ENCODE assay signal across 13 cellular contexts in genomic region chr6:144415835-144416237, GRCh38.
A peak's percentile ranks its signal among the peaks of the same experiment; 100 is the strongest.
DNase-seq lines count a peak whose midpoint lies in the region; ATAC-seq and TF ChIP-seq lines count a peak whose summit lies in the region.
"Had no signal": no experiment of that assay in that cellular context is flagged by ENCODE, and none has a peak within 500 bp of the region (broad histone marks: within the 10 kb centered on the region; RNA-seq: fewer than 3 reads in every experiment).

No MANE protein-coding gene starts in this region.

- intact Hi-C loops in lower lobe of right lung (cut with DNase I) (no loop called here), gastrocnemius medialis (cut with DNase I; ENCODE audit: low total_unique reads) (no loop called here)

- TF ChIP-seq CTCF in VCaP (conservative IDR thresholded peaks at IDR 0.05) (no peak), lower lobe of right lung (IDR thresholded peaks at IDR 0.05) (no peak), gastrocnemius medialis (IDR thresholded peaks at IDR 0.05 in 4 of 5, conservative IDR thresholded peaks at IDR 0.05 in 1 of 5) (no peak)

- ATAC-seq in activated naive CD8-positive, alpha-beta T cell treated with anti-CD3 and anti-CD28 coated beads, Interleukin-2, amount 10 ng/mL, durations not matched to agents 7 days and 5 days (ENCODE audit: low read depth) = no peak
- ATAC-seq in activated naive CD8-positive, alpha-beta T cell treated with anti-CD3 and anti-CD28 coated beads, Interleukin-2, amount 50 U/mL, for 24 hours = no peak
- ATAC-seq in lower lobe of right lung = no peak
- ATAC-seq in gastrocnemius medialis = no peak

- H3K4me3 ChIP-seq in lower lobe of right lung (no peak overlapping the region), gastrocnemius medialis (no peak overlapping the region)

- H3K4me1 ChIP-seq in lower lobe of right lung (peaks cover 33% of the 10 kb centered on the region), gastrocnemius medialis (peaks cover 25 to 32% of the 10 kb centered on the region in 2 donors)

- no peaks in the 10 kb centered on the region for H3K27me3 Mint-ChIP-seq in activated naive CD8-positive, alpha-beta T cell treated with anti-CD3 and anti-CD28 coated beads, Interleukin-2, amount 10 ng/mL, durations not matched to agents 7 days and 5 days
- H3K27me3 Mint-ChIP-seq in activated naive CD8-positive, alpha-beta T cell treated with anti-CD3 and anti-CD28 coated beads, Interleukin-2, amount 50 U/mL, for 24 hours = no peaks in the 10 kb centered on the region

- no peaks in the 10 kb centered on the region for H3K36me3 ChIP-seq in lower lobe of right lung
- no peaks in the 10 kb centered on the region for H3K36me3 ChIP-seq in gastrocnemius medialis

- peaks cover 22% of the 10 kb centered on the region for H3K36me3 Mint-ChIP-seq in activated naive CD8-positive, alpha-beta T cell treated with anti-CD3 and anti-CD28 coated beads, Interleukin-2, amount 10 ng/mL, durations not matched to agents 7 days and 5 days
- H3K36me3 Mint-ChIP-seq in activated naive CD8-positive, alpha-beta T cell treated with anti-CD3 and anti-CD28 coated beads, Interleukin-2, amount 50 U/mL, for 24 hours (ENCODE audit: low read depth) = peaks cover 9% of the 10 kb centered on the region

- DNase-seq in activated naive CD8-positive, alpha-beta T cell treated with anti-CD3 and anti-CD28 coated beads, Interleukin-2, amount 10 ng/mL, durations not matched to agents 7 days and 5 days = no peak
- DNase-seq in activated naive CD8-positive, alpha-beta T cell treated with anti-CD3 and anti-CD28 coated beads, Interleukin-2, amount 50 U/mL, for 24 hours = no peak
- DNase-seq in glomerular visceral epithelial cell (ENCODE audit: extremely low spot score) = peak; percentile 71
- DNase-seq in MV-4-11 (lab: John Stamatoyannopoulos, UW) = no peak
- no peak for DNase-seq in Ammon's horn (ENCODE audit: low spot score)
- no peak for DNase-seq in lower lobe of right lung
- no peak for DNase-seq in gastrocnemius medialis
- DNase-seq: GF-D8; nucleus accumbens; stimulated activated CD4-positive, alpha-beta T cell treated with anti-CD3 and anti-CD28 coated beads, Interleukin-2, amount 100 ng/mL, for 24 hours; stimulated activated naive CD4-positive, alpha-beta T cell treated with Interleukin-2 at 50 U/mL for 16 hours had no signal

- H3K27ac ChIP-seq in VCaP (peak overlapping the region; percentile 87), lower lobe of right lung (no peak overlapping the region), gastrocnemius medialis (no peak overlapping the region)

- H3K9me3 ChIP-seq in lower lobe of right lung = no peaks in the 10 kb centered on the region
- H3K9me3 ChIP-seq in gastrocnemius medialis = no peaks in the 10 kb centered on the region

- no peaks in the 10 kb centered on the region for H3K27me3 ChIP-seq in lower lobe of right lung (ENCODE audit: low read depth)
- no peaks in the 10 kb centered on the region for H3K27me3 ChIP-seq in gastrocnemius medialis

- H3K9me3 Mint-ChIP-seq in activated naive CD8-positive, alpha-beta T cell treated with anti-CD3 and anti-CD28 coated beads, Interleukin-2, amount 10 ng/mL, durations not matched to agents 7 days and 5 days = no peaks in the 10 kb centered on the region
- peaks cover 4% of the 10 kb centered on the region for H3K9me3 Mint-ChIP-seq in activated naive CD8-positive, alpha-beta T cell treated with anti-CD3 and anti-CD28 coated beads, Interleukin-2, amount 50 U/mL, for 24 hours
- H3K9me3 Mint-ChIP-seq: T-helper 1 cell treated with Interleukin-12 subunit alpha and Interleukin-12 subunit beta and Interleukin-4 antibody, amounts not matched to agents 30 μg/mL and 1 μg/mL, for 36 hours had no signal

- no peak overlapping the region for H3K4me3 Mint-ChIP-seq in activated naive CD8-positive, alpha-beta T cell treated with anti-CD3 and anti-CD28 coated beads, Interleukin-2, amount 10 ng/mL, durations not matched to agents 7 days and 5 days
- H3K4me3 Mint-ChIP-seq in activated naive CD8-positive, alpha-beta T cell treated with anti-CD3 and anti-CD28 coated beads, Interleukin-2, amount 50 U/mL, for 24 hours = no peak overlapping the region
- H3K4me3 Mint-ChIP-seq: T-helper 1 cell treated with Interleukin-12 subunit alpha and Interleukin-12 subunit beta and Interleukin-4 antibody, amounts not matched to agents 30 μg/mL and 1 μg/mL, for 36 hours had no signal

- peaks cover 28% of the 10 kb centered on the region for H3K4me1 Mint-ChIP-seq in activated naive CD8-positive, alpha-beta T cell treated with anti-CD3 and anti-CD28 coated beads, Interleukin-2, amount 10 ng/mL, durations not matched to agents 7 days and 5 days
- peaks cover 53% of the 10 kb centered on the region for H3K4me1 Mint-ChIP-seq in activated naive CD8-positive, alpha-beta T cell treated with anti-CD3 and anti-CD28 coated beads, Interleukin-2, amount 50 U/mL, for 24 hours

- peak overlapping the region; percentile 2 for H3K27ac Mint-ChIP-seq in activated naive CD8-positive, alpha-beta T cell treated with anti-CD3 and anti-CD28 coated beads, Interleukin-2, amount 10 ng/mL, durations not matched to agents 7 days and 5 days
- no peak overlapping the region for H3K27ac Mint-ChIP-seq in activated naive CD8-positive, alpha-beta T cell treated with anti-CD3 and anti-CD28 coated beads, Interleukin-2, amount 50 U/mL, for 24 hours
- H3K27ac Mint-ChIP-seq: T-helper 1 cell treated with Interleukin-12 subunit alpha and Interleukin-12 subunit beta and Interleukin-4 antibody, amounts not matched to agents 30 μg/mL and 1 μg/mL, for 36 hours had no signal

- TF ChIP-seq POLR2A in gastrocnemius medialis (IDR thresholded peaks at IDR 0.05) = no peak

- in situ Hi-C loops in gastrocnemius medialis (cut with MboI; ENCODE audit: low sequenced_read_pairs in 4 of 4) = no loop called here

- POLR2A ChIA-PET in activated naive CD8-positive, alpha-beta T cell treated with anti-CD3 and anti-CD28 coated beads, Interleukin-2, amount 10 ng/mL, durations not matched to agents 7 days and 5 days (lab: Charles Lee) = no interaction called here
